Comparison of ENCODE assay signal across 18 cellular contexts in genomic region chr1:82978461-82979324, GRCh38.
DNase-seq lines count a peak whose midpoint lies in the region; ATAC-seq, FAIRE-seq and TF ChIP-seq lines count a peak whose summit lies in the region.
"Had no signal": no experiment of that assay in that cellular context is flagged by ENCODE, and none has a peak within 500 bp of the region (broad histone marks: within the 10 kb centered on the region; RNA-seq: fewer than 3 reads in every experiment).

No MANE protein-coding gene starts in this region.

- no peak overlapping the region for H3K27ac ChIP-seq in MM.1S (ENCODE audit: low read length)
- no peak overlapping the region for H3K27ac ChIP-seq in astrocyte (ENCODE audit: low read depth, low read length)
- peak overlapping the region; percentile 73 for H3K27ac ChIP-seq in temporal lobe (ENCODE audit: low read depth, low read length)
- no peak overlapping the region for H3K27ac ChIP-seq in right lobe of liver
- H3K27ac ChIP-seq: gastroesophageal sphincter, lower lobe of right lung, tibial nerve had no signal

- H3K4me3 ChIP-seq in MM.1S (ENCODE audit: low read length), result no peak overlapping the region
- no peak overlapping the region for H3K4me3 ChIP-seq in astrocyte (ENCODE audit: insufficient read depth, low read depth, low read length)
- H3K4me3 ChIP-seq in kidney epithelial cell (ENCODE audit: low read depth, low read length), result no peak overlapping the region
- H3K4me3 ChIP-seq in right lobe of liver, result no peak overlapping the region
- H3K4me3 ChIP-seq: gastroesophageal sphincter, lower lobe of right lung, tibial nerve had no signal

- peak overlapping the region; percentile 14 for H3K27ac Mint-ChIP-seq in astrocyte (ENCODE audit: unreplicated experiment)
- H3K27ac Mint-ChIP-seq in effector memory CD8-positive, alpha-beta T cell, result no peak overlapping the region
- H3K27ac Mint-ChIP-seq: stimulated activated naive B cell treated with anti-CD40 and anti-IgM and Interleukin-4, amounts not matched to agents 10 μg/mL and 1 μg/mL and 100 μg/mL, for 72 hours had no signal

- no peak for ATAC-seq in effector memory CD8-positive, alpha-beta T cell (replicated peaks)
- no peak for ATAC-seq in right lobe of liver
- ATAC-seq: gastroesophageal sphincter, lower lobe of right lung, sciatic nerve had no signal

- H3K36me3 ChIP-seq in MM.1S (replicated peaks; ENCODE audit: insufficient read depth, low read length) (no peaks in the 10 kb centered on the region), astrocyte (ENCODE audit: insufficient read depth, low read length) (no peaks in the 10 kb centered on the region), kidney epithelial cell (ENCODE audit: control insufficient read depth, insufficient read depth, low read length) (no peaks in the 10 kb centered on the region), right lobe of liver (no peaks in the 10 kb centered on the region)
- H3K36me3 ChIP-seq: gastroesophageal sphincter, lower lobe of right lung, tibial nerve had no signal

- H3K27me3 ChIP-seq in MM.1S (replicated peaks; ENCODE audit: insufficient read depth, low read length) (no peaks in the 10 kb centered on the region), astrocyte (ENCODE audit: insufficient read depth, low read length) (no peaks in the 10 kb centered on the region), kidney epithelial cell (ENCODE audit: control insufficient read depth, insufficient read depth, low read length) (no peaks in the 10 kb centered on the region), right lobe of liver (no peaks in the 10 kb centered on the region)
- H3K27me3 ChIP-seq: gastroesophageal sphincter, tibial nerve had no signal

- H2AFZ ChIP-seq in MM.1S (ENCODE audit: low read length), result no peak overlapping the region
- H2AFZ ChIP-seq in astrocyte (ENCODE audit: low read depth, low read length), result no peak overlapping the region

- H3K27me3 Mint-ChIP-seq in astrocyte (ENCODE audit: low read depth, unreplicated experiment), result no peaks in the 10 kb centered on the region
- H3K27me3 Mint-ChIP-seq in effector memory CD8-positive, alpha-beta T cell, result no peaks in the 10 kb centered on the region

- H3K79me2 ChIP-seq in MM.1S (ENCODE audit: low read length) (no peaks in the 10 kb centered on the region), astrocyte (ENCODE audit: insufficient read depth, low read length) (no peaks in the 10 kb centered on the region)

- H3K9me3 ChIP-seq in MM.1S (replicated peaks; ENCODE audit: insufficient read depth, low read length) (no peaks in the 10 kb centered on the region), astrocyte (ENCODE audit: insufficient read depth, low read depth, low read length) (no peaks in the 10 kb centered on the region), right lobe of liver (no peaks in the 10 kb centered on the region)
- H3K9me3 ChIP-seq: gastroesophageal sphincter, lower lobe of right lung, tibial nerve had no signal

- DNase-seq in MM.1S (no peak), astrocyte (ENCODE audit: low read depth) (no peak), kidney epithelial cell (ENCODE audit: low read depth) (peak; percentile 37), hippocampal formation (lab: John Stamatoyannopoulos, UW) (no peak), right lobe of liver (no peak)
- DNase-seq in activated T-cell treated with anti-CD3 and anti-CD28 coated beads, Interleukin-2, amount 50 U/mL, for 48 hours, result no peak
- no peak for DNase-seq in effector memory CD8-positive, alpha-beta T cell
- DNase-seq: activated CD4-positive, alpha-beta T cell treated with anti-CD3 and anti-CD28 coated beads, Interleukin-2, amount 50 U/mL, for 1 hour; activated CD8-positive, alpha-beta memory T cell treated with anti-CD3 and anti-CD28 coated beads, Interleukin-2, amount 50 U/mL, for 4 hours; activated effector memory CD4-positive, alpha-beta T cell treated with Interleukin-2 at 50 U/mL for 16 hours; erythroblast; lower lobe of right lung; T-helper 1 cell had no signal

- 61% methylated on average over 10 of the region's 10 CpGs for WGBS in right lobe of liver (ENCODE audit: insufficient coverage, low coverage, low lambda C conversion rate, missing lambda C conversion rate)

- no peaks in the 10 kb centered on the region for H3K9me3 Mint-ChIP-seq in astrocyte (ENCODE audit: unreplicated experiment)
- H3K9me3 Mint-ChIP-seq in effector memory CD8-positive, alpha-beta T cell, result peaks cover 9 to 20% of the 10 kb centered on the region in 2 donors
- H3K9me3 Mint-ChIP-seq: stimulated activated naive B cell treated with anti-CD40 and anti-IgM and Interleukin-4, amounts not matched to agents 10 μg/mL and 1 μg/mL and 100 μg/mL, for 72 hours had no signal

- peak; percentile 23 for FAIRE-seq in astrocyte (lab: Jason Lieb, UNC)

- TF ChIP-seq POLR2A in right lobe of liver (IDR thresholded peaks at IDR 0.05), result no peak

- H3K4me1 ChIP-seq in MM.1S (ENCODE audit: low read length) (peaks cover 10% of the 10 kb centered on the region), astrocyte (ENCODE audit: insufficient read depth, low read length) (peaks cover 5% of the 10 kb centered on the region), right lobe of liver (no peaks in the 10 kb centered on the region)
- H3K4me1 ChIP-seq: gastroesophageal sphincter, lower lobe of right lung, tibial nerve had no signal

- TF ChIP-seq CTCF in MM.1S (IDR thresholded peaks at IDR 0.05; ENCODE audit: low read length) (no peak), astrocyte (IDR thresholded peaks at IDR 0.05; ENCODE audit: insufficient read depth, low read depth, low read length) (no peak), kidney epithelial cell (IDR thresholded peaks at IDR 0.05; ENCODE audit: insufficient read depth, low read length, poor library complexity, severe bottlenecking) (no peak), right lobe of liver (IDR thresholded peaks at IDR 0.05) (no peak)

- H3K9me2 ChIP-seq in MM.1S (replicated peaks; ENCODE audit: insufficient read depth, low read length), result no peaks in the 10 kb centered on the region

- no peak overlapping the region for H3K4me3 Mint-ChIP-seq in astrocyte (ENCODE audit: unreplicated experiment)
- no peak overlapping the region for H3K4me3 Mint-ChIP-seq in effector memory CD8-positive, alpha-beta T cell

- H3F3A ChIP-seq in MM.1S (ENCODE audit: insufficient read depth, low read length), result peaks cover 10% of the 10 kb centered on the region

- peaks cover 11% of the 10 kb centered on the region for H3K4me1 Mint-ChIP-seq in astrocyte (ENCODE audit: low read depth, unreplicated experiment)
- H3K4me1 Mint-ChIP-seq in effector memory CD8-positive, alpha-beta T cell (ENCODE audit: low read depth in 2 of 2), result no peaks in the 10 kb centered on the region

- no peaks in the 10 kb centered on the region for H3K36me3 Mint-ChIP-seq in astrocyte (ENCODE audit: low read depth, unreplicated experiment)
- no peaks in the 10 kb centered on the region for H3K36me3 Mint-ChIP-seq in effector memory CD8-positive, alpha-beta T cell (ENCODE audit: insufficient read depth)
- H3K36me3 Mint-ChIP-seq: stimulated activated naive B cell treated with anti-CD40 and anti-IgM and Interleukin-4, amounts not matched to agents 10 μg/mL and 1 μg/mL and 100 μg/mL, for 72 hours had no signal

- intact Hi-C loops in right lobe of liver (cut with DNase I), result no loop called here

- no peaks in the 10 kb centered on the region for H4K20me1 ChIP-seq in MM.1S (ENCODE audit: insufficient read depth, low read length)
- H4K20me1 ChIP-seq in astrocyte (ENCODE audit: insufficient read depth, low read length), result no peaks in the 10 kb centered on the region

- no peak overlapping the region for H3K9ac ChIP-seq in MM.1S (ENCODE audit: low read length)
- H3K9ac ChIP-seq in astrocyte (ENCODE audit: low read length), result no peak overlapping the region

- H3K4me2 ChIP-seq in MM.1S (ENCODE audit: low read depth, low read length), result peak overlapping the region; percentile 54; the same call in 1 of the 2 replicates
- no peak overlapping the region for H3K4me2 ChIP-seq in astrocyte (ENCODE audit: low read length)
